In the genomic region with DNA sequence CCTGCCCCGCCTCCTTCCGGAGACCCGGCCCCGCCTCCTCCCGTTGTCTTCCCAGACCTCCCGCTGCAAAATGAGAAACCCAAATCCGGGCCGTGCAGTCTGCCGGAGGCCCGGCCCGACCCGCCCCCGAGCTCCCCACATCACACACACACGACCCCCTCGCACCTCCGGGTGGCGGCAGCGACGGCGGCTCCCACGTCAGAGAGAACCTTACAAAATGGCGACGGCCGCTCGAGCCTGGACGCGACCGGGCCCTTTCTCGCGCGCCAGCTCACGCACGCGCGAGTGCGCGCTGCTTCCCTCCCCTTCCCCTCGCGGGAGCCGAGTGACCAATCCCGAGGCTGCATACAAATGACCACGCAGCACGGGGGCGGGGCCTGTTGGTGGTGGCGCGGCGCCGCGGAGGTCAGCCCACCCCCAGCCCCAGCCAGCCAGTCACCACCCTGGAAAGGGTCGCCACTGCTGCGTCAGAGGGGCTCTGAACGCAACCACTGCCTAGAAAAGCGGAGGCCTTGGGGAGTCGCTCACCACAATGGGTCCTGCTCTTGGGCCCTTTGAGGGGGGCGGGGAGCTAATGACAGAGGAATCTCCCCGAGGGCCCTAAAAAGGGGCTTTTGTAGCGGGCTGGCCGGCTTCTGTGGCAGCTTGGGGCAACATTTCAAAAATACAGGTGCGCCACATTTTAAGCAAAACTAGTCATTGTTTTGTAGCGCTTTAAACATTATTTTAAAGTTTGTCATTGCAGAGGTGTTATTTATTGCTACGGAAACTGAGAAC, we compare ENCODE assay signal across 1 cellular context.
TF ChIP-seq lines count a peak whose summit lies in the region.

A gene with protein sequence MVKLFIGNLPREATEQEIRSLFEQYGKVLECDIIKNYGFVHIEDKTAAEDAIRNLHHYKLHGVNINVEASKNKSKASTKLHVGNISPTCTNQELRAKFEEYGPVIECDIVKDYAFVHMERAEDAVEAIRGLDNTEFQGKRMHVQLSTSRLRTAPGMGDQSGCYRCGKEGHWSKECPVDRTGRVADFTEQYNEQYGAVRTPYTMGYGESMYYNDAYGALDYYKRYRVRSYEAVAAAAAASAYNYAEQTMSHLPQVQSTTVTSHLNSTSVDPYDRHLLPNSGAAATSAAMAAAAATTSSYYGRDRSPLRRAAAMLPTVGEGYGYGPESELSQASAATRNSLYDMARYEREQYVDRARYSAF (minus strand): TSS at position 289 of the 777 bp plus-strand sequence. CDS start 808 bp downstream, outside the sequence.

TF ChIP-seq in HepG2, 621 proteins besides CTCF, POLR2A, EP300 and RAD21 (continued from another document and continues in another):
- TF ChIP-seq, protein P1, sequence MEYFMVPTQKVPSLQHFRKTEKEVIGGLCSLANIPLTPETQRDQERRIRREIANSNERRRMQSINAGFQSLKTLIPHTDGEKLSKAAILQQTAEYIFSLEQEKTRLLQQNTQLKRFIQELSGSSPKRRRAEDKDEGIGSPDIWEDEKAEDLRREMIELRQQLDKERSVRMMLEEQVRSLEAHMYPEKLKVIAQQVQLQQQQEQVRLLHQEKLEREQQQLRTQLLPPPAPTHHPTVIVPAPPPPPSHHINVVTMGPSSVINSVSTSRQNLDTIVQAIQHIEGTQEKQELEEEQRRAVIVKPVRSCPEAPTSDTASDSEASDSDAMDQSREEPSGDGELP (IDR thresholded peaks at IDR 0.05; ENCODE audit: borderline replicate concordance, low read depth): no peak
- TF ChIP-seq ZNF264 (CRISPR knock-in tag; IDR thresholded peaks at IDR 0.05): 0 out of 2 replicates have a peak, but pooled peaks have one; percentile 28
- no peak for TF ChIP-seq ZNF660 (CRISPR knock-in tag; IDR thresholded peaks at IDR 0.05; ENCODE audit: borderline replicate concordance, low read depth)
- no peak for TF ChIP-seq KLF13 (CRISPR knock-in tag; IDR thresholded peaks at IDR 0.05)
- TF ChIP-seq, protein P2, sequence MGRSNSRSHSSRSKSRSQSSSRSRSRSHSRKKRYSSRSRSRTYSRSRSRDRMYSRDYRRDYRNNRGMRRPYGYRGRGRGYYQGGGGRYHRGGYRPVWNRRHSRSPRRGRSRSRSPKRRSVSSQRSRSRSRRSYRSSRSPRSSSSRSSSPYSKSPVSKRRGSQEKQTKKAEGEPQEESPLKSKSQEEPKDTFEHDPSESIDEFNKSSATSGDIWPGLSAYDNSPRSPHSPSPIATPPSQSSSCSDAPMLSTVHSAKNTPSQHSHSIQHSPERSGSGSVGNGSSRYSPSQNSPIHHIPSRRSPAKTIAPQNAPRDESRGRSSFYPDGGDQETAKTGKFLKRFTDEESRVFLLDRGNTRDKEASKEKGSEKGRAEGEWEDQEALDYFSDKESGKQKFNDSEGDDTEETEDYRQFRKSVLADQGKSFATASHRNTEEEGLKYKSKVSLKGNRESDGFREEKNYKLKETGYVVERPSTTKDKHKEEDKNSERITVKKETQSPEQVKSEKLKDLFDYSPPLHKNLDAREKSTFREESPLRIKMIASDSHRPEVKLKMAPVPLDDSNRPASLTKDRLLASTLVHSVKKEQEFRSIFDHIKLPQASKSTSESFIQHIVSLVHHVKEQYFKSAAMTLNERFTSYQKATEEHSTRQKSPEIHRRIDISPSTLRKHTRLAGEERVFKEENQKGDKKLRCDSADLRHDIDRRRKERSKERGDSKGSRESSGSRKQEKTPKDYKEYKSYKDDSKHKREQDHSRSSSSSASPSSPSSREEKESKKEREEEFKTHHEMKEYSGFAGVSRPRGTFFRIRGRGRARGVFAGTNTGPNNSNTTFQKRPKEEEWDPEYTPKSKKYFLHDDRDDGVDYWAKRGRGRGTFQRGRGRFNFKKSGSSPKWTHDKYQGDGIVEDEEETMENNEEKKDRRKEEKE (IDR thresholded peaks at IDR 0.05): no peak
- TF ChIP-seq ZC3H4 (CRISPR knock-in tag; IDR thresholded peaks at IDR 0.05; ENCODE audit: borderline replicate concordance): no peak
- TF ChIP-seq ATAD3A (CRISPR knock-in tag; IDR thresholded peaks at IDR 0.05): no peak
- TF ChIP-seq, protein P3, sequence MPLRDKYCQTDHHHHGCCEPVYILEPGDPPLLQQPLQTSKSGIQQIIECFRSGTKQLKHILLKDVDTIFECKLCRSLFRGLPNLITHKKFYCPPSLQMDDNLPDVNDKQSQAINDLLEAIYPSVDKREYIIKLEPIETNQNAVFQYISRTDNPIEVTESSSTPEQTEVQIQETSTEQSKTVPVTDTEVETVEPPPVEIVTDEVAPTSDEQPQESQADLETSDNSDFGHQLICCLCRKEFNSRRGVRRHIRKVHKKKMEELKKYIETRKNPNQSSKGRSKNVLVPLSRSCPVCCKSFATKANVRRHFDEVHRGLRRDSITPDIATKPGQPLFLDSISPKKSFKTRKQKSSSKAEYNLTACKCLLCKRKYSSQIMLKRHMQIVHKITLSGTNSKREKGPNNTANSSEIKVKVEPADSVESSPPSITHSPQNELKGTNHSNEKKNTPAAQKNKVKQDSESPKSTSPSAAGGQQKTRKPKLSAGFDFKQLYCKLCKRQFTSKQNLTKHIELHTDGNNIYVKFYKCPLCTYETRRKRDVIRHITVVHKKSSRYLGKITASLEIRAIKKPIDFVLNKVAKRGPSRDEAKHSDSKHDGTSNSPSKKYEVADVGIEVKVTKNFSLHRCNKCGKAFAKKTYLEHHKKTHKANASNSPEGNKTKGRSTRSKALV (CRISPR knock-in tag; IDR thresholded peaks at IDR 0.05): peak; percentile 74
- TF ChIP-seq, protein P4, sequence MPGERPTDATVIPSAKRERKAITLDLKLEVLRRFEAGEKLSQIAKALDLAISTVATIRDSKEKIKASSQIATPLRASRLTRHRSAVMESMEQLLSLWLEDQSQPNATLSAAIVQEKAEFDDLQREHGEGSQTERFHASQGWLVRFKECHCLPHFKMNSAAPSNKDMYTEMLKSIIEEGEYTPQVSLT (CRISPR knock-in tag; IDR thresholded peaks at IDR 0.05; ENCODE audit: borderline replicate concordance, low read depth): no peak
- TF ChIP-seq, protein P5, sequence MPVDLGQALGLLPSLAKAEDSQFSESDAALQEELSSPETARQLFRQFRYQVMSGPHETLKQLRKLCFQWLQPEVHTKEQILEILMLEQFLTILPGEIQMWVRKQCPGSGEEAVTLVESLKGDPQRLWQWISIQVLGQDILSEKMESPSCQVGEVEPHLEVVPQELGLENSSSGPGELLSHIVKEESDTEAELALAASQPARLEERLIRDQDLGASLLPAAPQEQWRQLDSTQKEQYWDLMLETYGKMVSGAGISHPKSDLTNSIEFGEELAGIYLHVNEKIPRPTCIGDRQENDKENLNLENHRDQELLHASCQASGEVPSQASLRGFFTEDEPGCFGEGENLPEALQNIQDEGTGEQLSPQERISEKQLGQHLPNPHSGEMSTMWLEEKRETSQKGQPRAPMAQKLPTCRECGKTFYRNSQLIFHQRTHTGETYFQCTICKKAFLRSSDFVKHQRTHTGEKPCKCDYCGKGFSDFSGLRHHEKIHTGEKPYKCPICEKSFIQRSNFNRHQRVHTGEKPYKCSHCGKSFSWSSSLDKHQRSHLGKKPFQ (CRISPR knock-in tag; IDR thresholded peaks at IDR 0.05; ENCODE audit: insufficient replicate concordance): no peak
- no peak; the same call in 1 of the 2 replicates for TF ChIP-seq ZNF572 (CRISPR knock-in tag; IDR thresholded peaks at IDR 0.05)
- TF ChIP-seq, protein P6, sequence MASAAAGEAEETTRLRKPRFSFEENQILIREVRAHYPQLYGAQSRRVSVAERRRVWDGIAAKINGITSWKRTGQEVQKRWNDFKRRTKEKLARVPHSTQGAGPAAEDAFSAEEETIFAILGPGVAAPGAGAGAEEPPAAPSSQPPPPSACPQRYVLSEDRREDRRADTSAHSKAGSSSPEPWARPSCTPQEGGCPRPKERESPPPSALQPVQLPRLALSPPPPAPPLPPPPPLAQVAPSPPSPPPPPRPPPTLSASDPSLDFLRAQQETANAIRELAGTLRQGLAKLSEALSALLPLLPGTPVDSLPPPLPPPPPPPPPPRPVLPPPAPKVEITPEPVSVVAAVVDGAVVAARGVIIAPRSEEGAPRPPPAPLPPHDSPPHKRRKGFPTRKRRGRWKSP (CRISPR knock-in tag; IDR thresholded peaks at IDR 0.05): 0 out of 2 replicates have a peak, but pooled peaks have one; percentile 14
- TF ChIP-seq AKAP8 (CRISPR knock-in tag; IDR thresholded peaks at IDR 0.05): 0 out of 2 replicates have a peak, but pooled peaks have one; percentile 36
- no peak for TF ChIP-seq SOX6 (IDR thresholded peaks at IDR 0.05)
- TF ChIP-seq SOX6 (CRISPR knock-in tag; IDR thresholded peaks at IDR 0.05): peak; percentile 42; the same call in 1 of the 2 replicates
- peak; percentile 89; the same call in 1 of the 2 replicates for TF ChIP-seq DMAP1 (CRISPR knock-in tag; IDR thresholded peaks at IDR 0.05)
- TF ChIP-seq GZF1 (CRISPR knock-in tag; IDR thresholded peaks at IDR 0.05): no peak
- no peak; the same call in 1 of the 2 replicates for TF ChIP-seq ZNF556 (CRISPR knock-in tag; IDR thresholded peaks at IDR 0.05; ENCODE audit: borderline replicate concordance)
- TF ChIP-seq, protein P7, sequence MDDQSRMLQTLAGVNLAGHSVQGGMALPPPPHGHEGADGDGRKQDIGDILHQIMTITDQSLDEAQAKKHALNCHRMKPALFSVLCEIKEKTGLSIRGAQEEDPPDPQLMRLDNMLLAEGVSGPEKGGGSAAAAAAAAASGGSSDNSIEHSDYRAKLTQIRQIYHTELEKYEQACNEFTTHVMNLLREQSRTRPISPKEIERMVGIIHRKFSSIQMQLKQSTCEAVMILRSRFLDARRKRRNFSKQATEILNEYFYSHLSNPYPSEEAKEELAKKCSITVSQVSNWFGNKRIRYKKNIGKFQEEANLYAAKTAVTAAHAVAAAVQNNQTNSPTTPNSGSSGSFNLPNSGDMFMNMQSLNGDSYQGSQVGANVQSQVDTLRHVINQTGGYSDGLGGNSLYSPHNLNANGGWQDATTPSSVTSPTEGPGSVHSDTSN (CRISPR knock-in tag; IDR thresholded peaks at IDR 0.05; ENCODE audit: borderline replicate concordance): no peak
- TF ChIP-seq, protein P8, sequence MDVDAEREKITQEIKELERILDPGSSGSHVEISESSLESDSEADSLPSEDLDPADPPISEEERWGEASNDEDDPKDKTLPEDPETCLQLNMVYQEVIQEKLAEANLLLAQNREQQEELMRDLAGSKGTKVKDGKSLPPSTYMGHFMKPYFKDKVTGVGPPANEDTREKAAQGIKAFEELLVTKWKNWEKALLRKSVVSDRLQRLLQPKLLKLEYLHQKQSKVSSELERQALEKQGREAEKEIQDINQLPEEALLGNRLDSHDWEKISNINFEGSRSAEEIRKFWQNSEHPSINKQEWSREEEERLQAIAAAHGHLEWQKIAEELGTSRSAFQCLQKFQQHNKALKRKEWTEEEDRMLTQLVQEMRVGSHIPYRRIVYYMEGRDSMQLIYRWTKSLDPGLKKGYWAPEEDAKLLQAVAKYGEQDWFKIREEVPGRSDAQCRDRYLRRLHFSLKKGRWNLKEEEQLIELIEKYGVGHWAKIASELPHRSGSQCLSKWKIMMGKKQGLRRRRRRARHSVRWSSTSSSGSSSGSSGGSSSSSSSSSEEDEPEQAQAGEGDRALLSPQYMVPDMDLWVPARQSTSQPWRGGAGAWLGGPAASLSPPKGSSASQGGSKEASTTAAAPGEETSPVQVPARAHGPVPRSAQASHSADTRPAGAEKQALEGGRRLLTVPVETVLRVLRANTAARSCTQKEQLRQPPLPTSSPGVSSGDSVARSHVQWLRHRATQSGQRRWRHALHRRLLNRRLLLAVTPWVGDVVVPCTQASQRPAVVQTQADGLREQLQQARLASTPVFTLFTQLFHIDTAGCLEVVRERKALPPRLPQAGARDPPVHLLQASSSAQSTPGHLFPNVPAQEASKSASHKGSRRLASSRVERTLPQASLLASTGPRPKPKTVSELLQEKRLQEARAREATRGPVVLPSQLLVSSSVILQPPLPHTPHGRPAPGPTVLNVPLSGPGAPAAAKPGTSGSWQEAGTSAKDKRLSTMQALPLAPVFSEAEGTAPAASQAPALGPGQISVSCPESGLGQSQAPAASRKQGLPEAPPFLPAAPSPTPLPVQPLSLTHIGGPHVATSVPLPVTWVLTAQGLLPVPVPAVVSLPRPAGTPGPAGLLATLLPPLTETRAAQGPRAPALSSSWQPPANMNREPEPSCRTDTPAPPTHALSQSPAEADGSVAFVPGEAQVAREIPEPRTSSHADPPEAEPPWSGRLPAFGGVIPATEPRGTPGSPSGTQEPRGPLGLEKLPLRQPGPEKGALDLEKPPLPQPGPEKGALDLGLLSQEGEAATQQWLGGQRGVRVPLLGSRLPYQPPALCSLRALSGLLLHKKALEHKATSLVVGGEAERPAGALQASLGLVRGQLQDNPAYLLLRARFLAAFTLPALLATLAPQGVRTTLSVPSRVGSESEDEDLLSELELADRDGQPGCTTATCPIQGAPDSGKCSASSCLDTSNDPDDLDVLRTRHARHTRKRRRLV (CRISPR knock-in tag; IDR thresholded peaks at IDR 0.05): 0 out of 2 replicates have a peak, but pooled peaks have one; percentile 57
- TF ChIP-seq, protein P9, sequence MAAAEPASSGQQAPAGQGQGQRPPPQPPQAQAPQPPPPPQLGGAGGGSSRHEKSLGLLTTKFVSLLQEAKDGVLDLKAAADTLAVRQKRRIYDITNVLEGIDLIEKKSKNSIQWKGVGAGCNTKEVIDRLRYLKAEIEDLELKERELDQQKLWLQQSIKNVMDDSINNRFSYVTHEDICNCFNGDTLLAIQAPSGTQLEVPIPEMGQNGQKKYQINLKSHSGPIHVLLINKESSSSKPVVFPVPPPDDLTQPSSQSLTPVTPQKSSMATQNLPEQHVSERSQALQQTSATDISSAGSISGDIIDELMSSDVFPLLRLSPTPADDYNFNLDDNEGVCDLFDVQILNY (CRISPR knock-in tag; conservative IDR thresholded peaks at IDR 0.05): no peak
- TF ChIP-seq HES4 (CRISPR knock-in tag; IDR thresholded peaks at IDR 0.05; ENCODE audit: borderline replicate concordance): no peak
- TF ChIP-seq PHF8 (CRISPR knock-in tag; IDR thresholded peaks at IDR 0.05): peak; percentile 67
